8 cellular contexts compared by ENCODE assay signal in the genomic region with DNA sequence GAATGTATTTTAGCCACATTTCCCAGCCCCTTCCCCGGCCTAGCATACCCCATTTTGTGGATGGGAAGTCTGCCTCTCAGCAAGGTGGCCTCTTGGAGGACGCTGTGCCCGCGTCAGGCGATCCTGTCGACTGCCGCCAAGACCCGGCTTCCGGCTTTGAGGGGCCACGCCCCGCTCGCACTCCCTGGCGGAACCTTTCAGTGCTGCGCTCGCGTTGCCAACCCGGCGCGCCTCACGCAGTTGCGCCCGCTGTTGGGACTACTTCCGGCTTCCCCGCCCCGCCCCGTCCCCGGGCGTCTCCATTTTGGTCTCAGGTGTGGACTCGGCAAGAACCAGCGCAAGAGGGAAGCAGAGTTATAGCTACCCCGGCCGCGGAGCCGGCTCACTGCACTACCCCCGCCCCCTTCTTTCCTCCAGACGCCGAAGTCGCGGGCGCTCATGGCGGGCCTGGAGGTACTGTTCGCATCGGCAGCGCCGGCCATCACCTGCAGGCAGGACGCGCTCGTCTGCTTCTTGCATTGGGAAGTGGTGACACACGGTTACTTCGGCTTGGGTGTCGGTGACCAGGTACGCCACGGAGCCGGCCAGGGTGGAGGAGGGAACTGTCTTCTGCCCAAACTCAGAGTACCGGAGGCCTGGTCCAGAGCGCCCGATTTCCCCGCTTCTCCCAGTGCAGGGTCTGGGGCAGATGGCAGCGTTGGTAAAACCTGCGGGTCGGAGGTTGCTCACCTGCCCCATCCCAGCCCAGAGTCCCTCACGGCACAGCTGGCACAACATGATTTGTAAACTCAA. TPM values are rescaled to one million over a fixed set of nuclear protein-coding genes. Genes with fewer than 3 reads are reported as not detected.
A peak's percentile ranks its signal among the peaks of the same experiment; 100 is the strongest.
DNase-seq lines count a peak whose midpoint lies in the region; ATAC-seq and TF ChIP-seq lines count a peak whose summit lies in the region.

A gene with protein sequence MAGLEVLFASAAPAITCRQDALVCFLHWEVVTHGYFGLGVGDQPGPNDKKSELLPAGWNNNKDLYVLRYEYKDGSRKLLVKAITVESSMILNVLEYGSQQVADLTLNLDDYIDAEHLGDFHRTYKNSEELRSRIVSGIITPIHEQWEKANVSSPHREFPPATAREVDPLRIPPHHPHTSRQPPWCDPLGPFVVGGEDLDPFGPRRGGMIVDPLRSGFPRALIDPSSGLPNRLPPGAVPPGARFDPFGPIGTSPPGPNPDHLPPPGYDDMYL (plus strand): TSS at position 267 of the 792 bp plus-strand sequence. CDS start 172 bp downstream, at position 439.

- peak within 1 kb of the TSS; percentile 90 for H3K4me3 ChIP-seq in GM12864 (ENCODE audit: low read depth, low read length)
- H3K4me3 ChIP-seq in SU-DHL-6 (ENCODE audit: insufficient read depth, low read length, poor library complexity, severe bottlenecking), result peak within 1 kb of the TSS; percentile 85
- peak within 1 kb of the TSS; percentile 97 for H3K4me3 ChIP-seq in parathyroid adenoma (ENCODE audit: low read depth, low read length)
- peak within 1 kb of the TSS; percentile 93 to 98 (median 94) for H3K4me3 ChIP-seq in tibial nerve

- H3K4me2 ChIP-seq in SU-DHL-6 (ENCODE audit: low read depth, low read length, poor library complexity, severe bottlenecking) (peak within 1 kb of the TSS; percentile 97), parathyroid adenoma (ENCODE audit: low read length) (peak within 1 kb of the TSS; percentile 93)

- H3K79me2 ChIP-seq in SU-DHL-6 (ENCODE audit: insufficient read depth, low read length) (peaks cover 50% of the 10 kb centered on the region), parathyroid adenoma (peaks cover 40% of the 10 kb centered on the region)

- TF ChIP-seq EP300 in tibial nerve (IDR thresholded peaks at IDR 0.05), result peak; percentile 81 to 88

- 0 out of 2 replicates have a peak, but pooled peaks cover 1% of the 10 kb centered on the region for H3K36me3 ChIP-seq in SU-DHL-6 (ENCODE audit: low read length)
- H3K36me3 ChIP-seq in parathyroid adenoma (ENCODE audit: control insufficient read depth, insufficient read depth, low read length), result no peaks in the 10 kb centered on the region
- no peaks in the 10 kb centered on the region for H3K36me3 ChIP-seq in tibial nerve

- peak within 1 kb of the TSS; percentile 80 for H3K9ac ChIP-seq in SU-DHL-6 (ENCODE audit: low read length)
- peak within 1 kb of the TSS; percentile 75 for H3K9ac ChIP-seq in parathyroid adenoma

- H3K4me1 ChIP-seq in parathyroid adenoma (peaks cover 36% of the 10 kb centered on the region), tibial nerve (peaks cover 0 to 54% (median 42%) of the 10 kb centered on the region in 4 donors)

- H2AFZ ChIP-seq in SU-DHL-6 (ENCODE audit: low read depth, low read length, severe bottlenecking), result peak within 1 kb of the TSS; percentile 78
- H2AFZ ChIP-seq in parathyroid adenoma, result peak within 1 kb of the TSS; percentile 97

- DNase-seq in GM12864 (ENCODE audit: low read depth) (peak; percentile 76), NCI-H128 (lab: John Stamatoyannopoulos, UW; ENCODE audit: unreplicated experiment) (peak; percentile 88), Right ventricle myocardium superior (peak; percentile 98), tibial nerve (ENCODE audit: low spot score in 2 of 2) (peak; percentile 82 to 86)
- DNase-seq in activated naive CD8-positive, alpha-beta T cell treated with anti-CD3 and anti-CD28 coated beads, Interleukin-2, amount 50 U/mL, for 16 hours (ENCODE audit: low read depth, low spot score), result peak; percentile 85

- TF ChIP-seq CTCF in GM12864 (IDR thresholded peaks at IDR 0.05; ENCODE audit: low read depth, low read length, missing control alignments), result no peak
- TF ChIP-seq CTCF in SU-DHL-6 (IDR thresholded peaks at IDR 0.05; ENCODE audit: insufficient read depth, low read length, poor library complexity, severe bottlenecking), result no peak
- peak; percentile 18 for TF ChIP-seq CTCF in parathyroid adenoma (IDR thresholded peaks at IDR 0.05)
- peak in 2 of 5 experiments; percentile 45 to 68 for TF ChIP-seq CTCF in tibial nerve (IDR thresholded peaks at IDR 0.05)

- peak within 1 kb of the TSS; percentile 18; the same call in 1 of the 2 replicates for H3K27ac ChIP-seq in SU-DHL-6 (ENCODE audit: low read depth, low read length)
- H3K27ac ChIP-seq in parathyroid adenoma, result peak within 1 kb of the TSS; percentile 86
- H3K27ac ChIP-seq in tibial nerve, result peak within 1 kb of the TSS; percentile 77 to 90 (median 86)

- no peaks in the 10 kb centered on the region for H3K9me2 ChIP-seq in SU-DHL-6 (replicated peaks; ENCODE audit: insufficient read depth, low read length)

- intact Hi-C loops in Right ventricle myocardium superior (cut with DNase I), result no loop called here

- WGBS in tibial nerve, 2 donors, result 0 to 1% methylated on average over 21 to 36 of the region's 62 CpGs

- no peaks in the 10 kb centered on the region for H4K20me1 ChIP-seq in SU-DHL-6 (ENCODE audit: low read depth, low read length)

- H3K27me3 ChIP-seq in SU-DHL-6 (ENCODE audit: low read length), result no peaks in the 10 kb centered on the region
- no peaks in the 10 kb centered on the region for H3K27me3 ChIP-seq in parathyroid adenoma (ENCODE audit: control insufficient read depth, insufficient read depth, low read length)
- no peaks in the 10 kb centered on the region for H3K27me3 ChIP-seq in tibial nerve

- no peaks in the 10 kb centered on the region for H3F3A ChIP-seq in SU-DHL-6 (ENCODE audit: insufficient read depth)

- peak; percentile 98 for ATAC-seq in HG02678 (IDR thresholded peaks at IDR 0.05; ENCODE audit: unreplicated experiment)
- ATAC-seq in Right ventricle myocardium superior (ENCODE audit: poor library complexity), result peak; percentile 100

- TF ChIP-seq POLR2A in tibial nerve (IDR thresholded peaks at IDR 0.05), result peak; percentile 18 to 44

- H3K9me3 ChIP-seq in SU-DHL-6 (ENCODE audit: insufficient read depth, low read length) (no peaks in the 10 kb centered on the region), parathyroid adenoma (ENCODE audit: control insufficient read depth, low read length) (no peaks in the 10 kb centered on the region), tibial nerve (no peaks in the 10 kb centered on the region)

RNA-seq across cellular contexts. Expression of the gene that starts here (rescaled TPM):
- total RNA-seq in Right ventricle myocardium superior (121 TPM), tibial nerve (100 to 1,000 TPM in 2 of 4 donors, 10 to 100 TPM in 2; 70.2 to 140 (median 112) TPM)

Comparison
In these comparisons a context has a peak if more than half of its experiments do, and no peak if none do; other contexts are left out.
1. Peak in every context shown above with its lines: DNase-seq, ATAC-seq, H3K4me3 ChIP-seq and H3K27ac ChIP-seq.
2. H3K27ac ChIP-seq: peak in every context shown above with its lines; median percentile 86 in tibial nerve; 86 in parathyroid adenoma; 18 in SU-DHL-6.